18 cellular contexts compared by ENCODE assay signal in genomic region chr16:12704492-12705111, GRCh38.
DNase-seq lines count a peak whose midpoint lies in the region; ATAC-seq, FAIRE-seq and TF ChIP-seq lines count a peak whose summit lies in the region.
"Had no signal": no experiment of that assay in that cellular context is flagged by ENCODE, and none has a peak within 500 bp of the region (broad histone marks: within the 10 kb centered on the region; RNA-seq: fewer than 3 reads in every experiment).

No MANE protein-coding gene starts in this region.

- WGBS in HepG2 (ENCODE audit: low lambda C conversion rate) = 99% methylated on average over 31 of the region's 31 CpGs
- WGBS in neuronal stem cell (ENCODE audit: extremely low coverage in 2 of 2, insufficient read length in 2 of 2, insufficient replicate concordance in 1 of 2), 2 donors = no CpG with 5 or more reads among the region's 31 CpGs
- WGBS in sigmoid colon, 2 donors = 96 to 97% methylated on average over 31 of the region's 31 CpGs

- POLR2A ChIA-PET in HepG2 (lab: Yijun Ruan, JAX) = no interaction called here

- no peaks in the 10 kb centered on the region for H3K79me1 ChIP-seq in neuronal stem cell (ENCODE audit: low read depth, low read length)

- H4K8ac ChIP-seq in neuronal stem cell (ENCODE audit: low read depth, low read length) = no peak overlapping the region

- H4K20me1 ChIP-seq in HepG2 (ENCODE audit: insufficient read depth, low read length) = no peaks in the 10 kb centered on the region
- H4K20me1 ChIP-seq: BLaER1 had no signal

- in situ Hi-C loops in HepG2 (cut with HindIII; ENCODE audit: extremely low pct_ligation_motif_present, low pct_unique_long_range_greater_than_20kb) = no loop called here

- H3K4me1 ChIP-seq in HepG2 (ENCODE audit: insufficient read depth, low read length) = no peaks in the 10 kb centered on the region
- H3K4me1 ChIP-seq in neuronal stem cell (ENCODE audit: control insufficient read depth in 2 of 2, insufficient read depth in 1 of 2, low read depth in 1 of 2, low read length in 2 of 2) = no peaks in the 10 kb centered on the region
- H3K4me1 ChIP-seq in sigmoid colon = no peaks in the 10 kb centered on the region
- H3K4me1 ChIP-seq in BE2C = no peaks in the 10 kb centered on the region
- H3K4me1 ChIP-seq: Caco-2 had no signal

- H4K91ac ChIP-seq in neuronal stem cell (ENCODE audit: low read depth, low read length, poor library complexity) = no peak overlapping the region

- no peak for FAIRE-seq in HepG2 (lab: Jason Lieb, UNC)
- FAIRE-seq: G401.6, GM12878 had no signal

- H3K79me2 ChIP-seq in HepG2 (ENCODE audit: insufficient read depth, low read length) = no peaks in the 10 kb centered on the region

- no peak overlapping the region for H2BK12ac ChIP-seq in neuronal stem cell (ENCODE audit: low read length)

- no peak for TF ChIP-seq EP300 in HepG2 (IDR thresholded peaks at IDR 0.05; ENCODE audit: low read depth in 2 of 2, low read length in 2 of 2)
- TF ChIP-seq EP300 in HepG2 (CRISPR knock-in tag; IDR thresholded peaks at IDR 0.05; ENCODE audit: borderline replicate concordance) = no peak
- no peak for TF ChIP-seq EP300 in sigmoid colon (IDR thresholded peaks at IDR 0.05)

- H2BK120ac ChIP-seq in neuronal stem cell (ENCODE audit: low read depth, low read length) = no peak overlapping the region

- H2BK15ac ChIP-seq in neuronal stem cell (ENCODE audit: low read length) = no peak overlapping the region

- H3K4me3 ChIP-seq in coronary artery (no peak overlapping the region), HepG2 (replicated peaks in 1 of 3; ENCODE audit: insufficient read depth in 1 of 3, low read depth in 2 of 3, low read length in 3 of 3) (no peak overlapping the region), neuronal stem cell (ENCODE audit: low read length in 2 of 2) (no peak overlapping the region), sigmoid colon (no peak overlapping the region), BE2C (ENCODE audit: low read depth, low read length) (no peak overlapping the region)
- H3K4me3 ChIP-seq: BLaER1, GM12878, GM23338 had no signal

- H3K4me2 ChIP-seq in HepG2 (ENCODE audit: low read depth, low read length) = no peak overlapping the region
- no peak overlapping the region for H3K4me2 ChIP-seq in neuronal stem cell (ENCODE audit: insufficient read depth, low read length, poor library complexity, severe bottlenecking)
- H3K4me2 ChIP-seq: GM23338 had no signal

- no peak overlapping the region for H3K14ac ChIP-seq in neuronal stem cell (ENCODE audit: low read length)

- H3K9me3 ChIP-seq in HepG2 (ENCODE audit: low read length) = no peaks in the 10 kb centered on the region
- no peaks in the 10 kb centered on the region for H3K9me3 ChIP-seq in neuronal stem cell (replicated peaks in 1 of 2; ENCODE audit: control insufficient read depth in 2 of 2, insufficient read depth in 1 of 2, low read depth in 1 of 2, low read length in 2 of 2)
- no peaks in the 10 kb centered on the region for H3K9me3 ChIP-seq in sigmoid colon
- no peaks in the 10 kb centered on the region for H3K9me3 ChIP-seq in BE2C
- H3K9me3 ChIP-seq: BLaER1, Caco-2 had no signal

- no peak for ATAC-seq in HepG2
- ATAC-seq: CD8-positive, alpha-beta T cell; GM12878; GM23338; HCT116 had no signal

- peak overlapping the region; percentile 58 for H2BK5ac ChIP-seq in neuronal stem cell (ENCODE audit: low read length)

- no TSS peak for BruUV-seq in HepG2 (replicated peaks; lab: Mats Ljungman, UMichigan)

- no peak overlapping the region for H3K18ac ChIP-seq in neuronal stem cell (ENCODE audit: low read length)

- no peak overlapping the region for H2AK5ac ChIP-seq in neuronal stem cell (ENCODE audit: low read depth, low read length)

- no peak overlapping the region for H3K23ac ChIP-seq in neuronal stem cell (ENCODE audit: low read depth, low read length, poor library complexity)

- H3K9ac ChIP-seq in HepG2 (ENCODE audit: insufficient read depth, low read depth, low read length) = no peak overlapping the region
- no peak overlapping the region for H3K9ac ChIP-seq in neuronal stem cell (ENCODE audit: low read depth, low read length, poor library complexity)
- H3K9ac ChIP-seq: BLaER1 had no signal

- H3K27me3 ChIP-seq in HepG2 (ENCODE audit: control insufficient read depth in 1 of 2, insufficient read depth in 2 of 2, low read length in 2 of 2) (no peaks in the 10 kb centered on the region), neuronal stem cell (ENCODE audit: control insufficient read depth in 3 of 3, insufficient read depth in 3 of 3, low read depth in 1 of 3, low read length in 3 of 3) (no peaks in the 10 kb centered on the region), sigmoid colon (no peaks in the 10 kb centered on the region), BE2C (no peaks in the 10 kb centered on the region)
- H3K27me3 ChIP-seq: BLaER1 had no signal

- TF ChIP-seq CTCF in coronary artery (IDR thresholded peaks at IDR 0.05) (no peak), HepG2 (CRISPR knock-in tag; IDR thresholded peaks at IDR 0.05) (no peak), sigmoid colon (IDR thresholded peaks at IDR 0.05) (no peak), BE2C (IDR thresholded peaks at IDR 0.05; ENCODE audit: low read depth, low read length) (no peak)

- TF ChIP-seq RAD21 in HepG2 (CRISPR knock-in tag; IDR thresholded peaks at IDR 0.05) = no peak

- no peak overlapping the region for H3K27ac ChIP-seq in coronary artery
- no peak overlapping the region for H3K27ac ChIP-seq in HepG2 (ENCODE audit: extremely low read length, insufficient read depth, low read length)
- H3K27ac ChIP-seq in neuronal stem cell (replicated peaks; ENCODE audit: low read length) = no peak overlapping the region
- no peak overlapping the region for H3K27ac ChIP-seq in sigmoid colon
- H3K27ac ChIP-seq: BLaER1, C4-2B had no signal

- peaks cover 44 to 68% of the 10 kb centered on the region in 2 experiments for H3K36me3 ChIP-seq in HepG2 (replicated peaks in 1 of 2; ENCODE audit: control insufficient read depth in 1 of 2, insufficient read depth in 2 of 2, low read length in 2 of 2)
- H3K36me3 ChIP-seq in neuronal stem cell (replicated peaks in 1 of 2; ENCODE audit: control insufficient read depth in 2 of 2, insufficient read depth in 2 of 2, low read length in 2 of 2) = no peaks in the 10 kb centered on the region
- H3K36me3 ChIP-seq in sigmoid colon = peaks cover 0 to 8% (median 0%) of the 10 kb centered on the region in 4 donors
- H3K36me3 ChIP-seq in BE2C = no peaks in the 10 kb centered on the region

- DNase-seq in coronary artery (ENCODE audit: low spot score) = peak; percentile 52
- no peak for DNase-seq in HepG2 (ENCODE audit: low spot score)
- DNase-seq in neuronal stem cell (ENCODE audit: low spot score) = no peak
- peak; percentile 47 for DNase-seq in sigmoid colon
- DNase-seq in stimulated activated naive CD4-positive, alpha-beta T cell treated with Interleukin-2 at 50 U/mL for 16 hours (lab: John Stamatoyannopoulos, UW) = no peak
- DNase-seq in BE2C = no peak
- DNase-seq: Caco-2; CD4-positive, CD25-positive, alpha-beta regulatory T cell; CD8-positive, alpha-beta T cell; DMS153; DND-41; H9 had no signal

- no peak overlapping the region for H3K4ac ChIP-seq in neuronal stem cell (ENCODE audit: low read length)

- no peak for TF ChIP-seq POLR2A in HepG2 (IDR thresholded peaks at IDR 0.05; ENCODE audit: insufficient read depth in 1 of 2, low read depth in 2 of 2, low read length in 2 of 2)
- TF ChIP-seq POLR2A in sigmoid colon (IDR thresholded peaks at IDR 0.05) = no peak

- CTCF ChIA-PET in HepG2 (lab: Yijun Ruan, JAX; ENCODE audit: low intra/inter-chr PET ratio, low total read pairs) = no interaction called here

- intact Hi-C loops in HepG2 (cut with micrococcal nuclease; ENCODE audit: unreplicated experiment) (no loop called here), sigmoid colon (cut with DNase I) (no loop called here)

- H2AFZ ChIP-seq in HepG2 (ENCODE audit: low read length) (no peak overlapping the region), neuronal stem cell (ENCODE audit: low read length) (no peak overlapping the region)
- H2AFZ ChIP-seq: GM23338 had no signal

TF ChIP-seq in HepG2, 621 proteins besides CTCF, POLR2A, EP300 and RAD21:
- TF ChIP-seq PRDM15 (CRISPR knock-in tag; IDR thresholded peaks at IDR 0.05) = no peak
- TF ChIP-seq KDM5B (CRISPR knock-in tag; IDR thresholded peaks at IDR 0.05; ENCODE audit: borderline replicate concordance) = 0 out of 2 replicates have a peak, but pooled peaks have one; percentile 24
- TF ChIP-seq ZNF136 (CRISPR knock-in tag; IDR thresholded peaks at IDR 0.05; ENCODE audit: low read depth) = no peak
- no peak for TF ChIP-seq ZNF562 (CRISPR knock-in tag; IDR thresholded peaks at IDR 0.05; ENCODE audit: borderline replicate concordance)
- no peak for TF ChIP-seq TAF1 (CRISPR knock-in tag; IDR thresholded peaks at IDR 0.05)
- no peak for TF ChIP-seq RFXAP (CRISPR knock-in tag; IDR thresholded peaks at IDR 0.05; ENCODE audit: borderline replicate concordance)
- 0 out of 2 replicates have a peak, but pooled peaks have one; percentile 27 for TF ChIP-seq HIVEP1 (CRISPR knock-in tag; IDR thresholded peaks at IDR 0.05)
- no peak for TF ChIP-seq PHF21A (CRISPR knock-in tag; IDR thresholded peaks at IDR 0.05)
- TF ChIP-seq ZNF256 (CRISPR knock-in tag; conservative IDR thresholded peaks at IDR 0.05) = no peak

Comparison
In these comparisons a context has a peak if more than half of its experiments do, and no peak if none do; other contexts are left out.
1. DNase-seq: peak in coronary artery (single experiment) and sigmoid colon (single experiment); none in HepG2 (single experiment), neuronal stem cell (single experiment), stimulated activated naive CD4-positive, alpha-beta T cell treated with Interleukin-2 at 50 U/mL for 16 hours (single experiment) and BE2C (single experiment).